ENCODE assay signal across 26 cellular contexts in genomic region chr4:140269369-140269768, GRCh38.
DNase-seq lines count a peak whose midpoint lies in the region; ATAC-seq, FAIRE-seq and TF ChIP-seq lines count a peak whose summit lies in the region.
"Had no signal": no experiment of that assay in that cellular context is flagged by ENCODE, and none has a peak within 500 bp of the region (broad histone marks: within the 10 kb centered on the region; RNA-seq: fewer than 3 reads in every experiment).

No MANE protein-coding gene starts in this region.

- no peak for TF ChIP-seq POLR2A in breast epithelium (IDR thresholded peaks at IDR 0.05)
- no peak for TF ChIP-seq POLR2A in testis (IDR thresholded peaks at IDR 0.05)

- H3K9ac ChIP-seq in mammary epithelial cell (ENCODE audit: insufficient read depth, low read length) = no peak overlapping the region
- H3K9ac ChIP-seq in keratinocyte (ENCODE audit: control insufficient read depth, extremely low read depth, insufficient read depth, low read length) = no peak overlapping the region
- H3K9ac ChIP-seq: BLaER1 treated with 17β-estradiol and CSF1 and Interleukin-3, amounts not matched to agents 10 nM and 100 nM; GM23248 had no signal

- WGBS in mammary epithelial cell (ENCODE audit: low coverage, missing lambda C conversion rate) = 67% methylated on average over 6 of the region's 6 CpGs
- WGBS in testis, 2 donors = 92 to 94% methylated on average over 6 of the region's 6 CpGs

- CTCF ChIA-PET in mammary epithelial cell (lab: Charles Lee; ENCODE audit: low non-redundant PET) = no interaction called here

- intact Hi-C loops in mammary epithelial cell (cut with micrococcal nuclease) = no loop called here
- intact Hi-C loops in breast epithelium (cut with DNase I; ENCODE audit: low total_unique reads) = loop anchor here (10.0 kb wide), 1 partner anchor 505 kb away; no protein-coding TSS in a partner anchor
- intact Hi-C loops in testis (cut with DNase I; ENCODE audit: low total_unique reads) = no loop called here

- H2AFZ ChIP-seq in mammary epithelial cell (ENCODE audit: low read depth, low read length) (no peak overlapping the region), keratinocyte (ENCODE audit: control insufficient read depth, low read length) (no peak overlapping the region)
- H2AFZ ChIP-seq: GM23248 had no signal

- H4K20me1 ChIP-seq in mammary epithelial cell (ENCODE audit: insufficient read depth, low read length) (no peaks in the 10 kb centered on the region), keratinocyte (ENCODE audit: control insufficient read depth, extremely low read depth, insufficient read depth, low read length) (no peaks in the 10 kb centered on the region)
- H4K20me1 ChIP-seq: BLaER1 treated with 17β-estradiol and CSF1 and Interleukin-3, amounts not matched to agents 10 nM and 100 nM had no signal

- no TSS peak for BruUV-seq in mammary epithelial cell (replicated peaks; lab: Mats Ljungman, UMichigan)

- H3K79me2 ChIP-seq in mammary epithelial cell (ENCODE audit: insufficient read depth, low read length) (no peaks in the 10 kb centered on the region), keratinocyte (ENCODE audit: control insufficient read depth, insufficient read depth, low read length) (no peaks in the 10 kb centered on the region)

- H3K27ac ChIP-seq in mammary epithelial cell (ENCODE audit: insufficient read depth, low read depth, low read length) (no peak overlapping the region), breast epithelium (no peak overlapping the region), keratinocyte (ENCODE audit: control insufficient read depth, insufficient read depth, low read length) (no peak overlapping the region), testis (no peak overlapping the region)
- H3K27ac ChIP-seq: A549; BLaER1 treated with 17β-estradiol and CSF1 and Interleukin-3, amounts not matched to agents 10 nM and 100 nM; GM23248 had no signal

- H3K9me1 ChIP-seq in keratinocyte (ENCODE audit: control insufficient read depth, extremely low read depth, insufficient read depth, low read length) = no peaks in the 10 kb centered on the region

- H3K4me2 ChIP-seq in mammary epithelial cell (ENCODE audit: insufficient read depth, low read depth, low read length) = no peak overlapping the region
- H3K4me2 ChIP-seq in keratinocyte (ENCODE audit: control insufficient read depth, extremely low read depth, insufficient read depth, low read depth, low read length) = no peak overlapping the region
- H3K4me2 ChIP-seq: A549; BLaER1 treated with 17β-estradiol and CSF1 and Interleukin-3, amounts not matched to agents 10 nM and 100 nM had no signal

- dilution Hi-C loops in mammary epithelial cell (cut with HindIII; ENCODE audit: low sequenced_read_pairs) = no loop called here
- dilution Hi-C loops in keratinocyte (cut with MboI; ENCODE audit: extremely low pct_ligation_motif_present, low sequenced_read_pairs) = no loop called here

- H3K4me3 ChIP-seq in mammary epithelial cell (replicated peaks in 1 of 3; ENCODE audit: insufficient read depth in 1 of 3, low read depth in 2 of 3, low read length in 3 of 3) (no peak overlapping the region), breast epithelium (no peak overlapping the region), bronchial epithelial cell (ENCODE audit: low read depth, low read length) (no peak overlapping the region), keratinocyte (ENCODE audit: control insufficient read depth in 2 of 3, extremely low read depth in 1 of 3, insufficient read depth in 2 of 3, low read depth in 1 of 3, low read length in 3 of 3) (no peak overlapping the region), testis (no peak overlapping the region)
- H3K4me3 ChIP-seq: A549; BLaER1 treated with 17β-estradiol and CSF1 and Interleukin-3, amounts not matched to agents 10 nM and 100 nM; GM12878; GM23248 had no signal

- H3K27me3 ChIP-seq in mammary epithelial cell (ENCODE audit: insufficient read depth, low read length) = no peaks in the 10 kb centered on the region
- H3K27me3 ChIP-seq in breast epithelium = no peaks in the 10 kb centered on the region
- H3K27me3 ChIP-seq in bronchial epithelial cell (ENCODE audit: control insufficient read depth, insufficient read depth, low read length) = no peaks in the 10 kb centered on the region
- peaks cover 4% of the 10 kb centered on the region for H3K27me3 ChIP-seq in keratinocyte (ENCODE audit: control insufficient read depth, extremely low read depth, insufficient read depth, low read length)
- H3K27me3 ChIP-seq in testis = no peaks in the 10 kb centered on the region
- H3K27me3 ChIP-seq: BE2C; BLaER1 treated with 17β-estradiol and CSF1 and Interleukin-3, amounts not matched to agents 10 nM and 100 nM had no signal

- ATAC-seq in HG02798 (IDR thresholded peaks at IDR 0.05; ENCODE audit: poor library complexity, unreplicated experiment) = no peak
- ATAC-seq: A549, GM12878 had no signal

- in situ Hi-C loops in mammary epithelial cell (cut with MboI; ENCODE audit: low sequenced_read_pairs in 2 of 2) = loop anchor here in 1 of 2 donors (25.0 kb wide), 1 partner anchor 607 kb away; the partner anchor contains the start of gene MGST2

- DNase-seq in mammary epithelial cell = peak; percentile 43
- no peak for DNase-seq in breast epithelium (ENCODE audit: low spot score in 2 of 2)
- DNase-seq in bronchial epithelial cell (ENCODE audit: low read depth) = peak; percentile 82
- DNase-seq in keratinocyte (ENCODE audit: low read depth, low spot score) = no peak
- no peak for DNase-seq in testis
- no peak for DNase-seq in effector CD4-positive, alpha-beta T cell
- DNase-seq: 8988T; ACHN; AML-193; BE2C; CD4-positive, alpha-beta T cell; CD8-positive, alpha-beta memory T cell; DMS 273 treated with DMSO at 0.1 percent for 48 hours; DMS79; EL; GDM1; GM23248; H7; HCEC 1CT had no signal

- no peaks in the 10 kb centered on the region for H3K4me1 ChIP-seq in mammary epithelial cell (ENCODE audit: insufficient read depth, low read length)
- H3K4me1 ChIP-seq in breast epithelium = no peaks in the 10 kb centered on the region
- H3K4me1 ChIP-seq in keratinocyte (ENCODE audit: control insufficient read depth, extremely low read depth, insufficient read depth, low read length) = peaks cover 5% of the 10 kb centered on the region
- H3K4me1 ChIP-seq in testis = no peaks in the 10 kb centered on the region
- H3K4me1 ChIP-seq: A549 had no signal

- no peak for FAIRE-seq in bronchial epithelial cell (lab: Jason Lieb, UNC)
- peak; percentile 68 for FAIRE-seq in keratinocyte (lab: Jason Lieb, UNC)
- FAIRE-seq: A549, D721Med, GM12878, GM19239, H1 had no signal

- TF ChIP-seq CTCF in mammary epithelial cell (conservative IDR thresholded peaks at IDR 0.05 in 1 of 2, IDR thresholded peaks at IDR 0.05 in 1 of 2; ENCODE audit: extremely low read depth in 1 of 2, insufficient read depth in 1 of 2, low read depth in 1 of 2, low read length in 2 of 2) (no peak), breast epithelium (IDR thresholded peaks at IDR 0.05) (no peak), bronchial epithelial cell (IDR thresholded peaks at IDR 0.05; ENCODE audit: insufficient read depth, low read length, severe bottlenecking) (no peak), keratinocyte (optimal IDR thresholded peaks at IDR 0.05 in 1 of 3, IDR thresholded peaks at IDR 0.05 in 1 of 3, conservative IDR thresholded peaks at IDR 0.05 in 1 of 3; ENCODE audit: extremely low read depth in 1 of 3, insufficient read depth in 2 of 3, low read length in 3 of 3) (no peak), testis (IDR thresholded peaks at IDR 0.05) (no peak)

- H3K9me3 ChIP-seq in mammary epithelial cell (replicated peaks; ENCODE audit: insufficient read depth, low read length) (no peaks in the 10 kb centered on the region), breast epithelium (no peaks in the 10 kb centered on the region), keratinocyte (ENCODE audit: control insufficient read depth, low read depth, low read length) (peaks cover 2% of the 10 kb centered on the region), testis (no peaks in the 10 kb centered on the region)
- H3K9me3 ChIP-seq: A549; BE2C; BLaER1 treated with 17β-estradiol and CSF1 and Interleukin-3, amounts not matched to agents 10 nM and 100 nM had no signal

- H3K36me3 ChIP-seq in mammary epithelial cell (ENCODE audit: insufficient read depth, low read length) = no peaks in the 10 kb centered on the region
- no peaks in the 10 kb centered on the region for H3K36me3 ChIP-seq in breast epithelium
- H3K36me3 ChIP-seq in bronchial epithelial cell (ENCODE audit: control insufficient read depth, insufficient read depth, low read length) = no peaks in the 10 kb centered on the region
- no peaks in the 10 kb centered on the region for H3K36me3 ChIP-seq in keratinocyte (ENCODE audit: control insufficient read depth in 2 of 2, extremely low read depth in 1 of 2, insufficient read depth in 2 of 2, low read length in 2 of 2)
- no peaks in the 10 kb centered on the region for H3K36me3 ChIP-seq in testis (ENCODE audit: low read depth, missing control alignments)
- H3K36me3 ChIP-seq: BE2C; BLaER1 treated with 17β-estradiol and CSF1 and Interleukin-3, amounts not matched to agents 10 nM and 100 nM had no signal

Comparison
In these comparisons a context has a peak if more than half of its experiments do, and no peak if none do; other contexts are left out.
1. DNase-seq: peak in mammary epithelial cell (single experiment) and bronchial epithelial cell (single experiment); none in breast epithelium (0 of 2), keratinocyte (single experiment), testis (single experiment) and effector CD4-positive, alpha-beta T cell (single experiment).